ENCODE assay signal across 20 cellular contexts in genomic region chr16:79587897-79588296, GRCh38.
"Had no signal": no experiment of that assay in that cellular context is flagged by ENCODE, and none has a peak within 500 bp of the region (broad histone marks: within the 10 kb centered on the region; RNA-seq: fewer than 3 reads in every experiment).

No MANE protein-coding gene starts in this region.

- H3K27ac ChIP-seq: body of pancreas, prostate gland, spleen, suprapubic skin, upper lobe of left lung had no signal

- H3K9me3 Mint-ChIP-seq: activated B cell treated with CpG ODN at 0.5 μM for 24 hours; activated CD4-positive, alpha-beta T cell treated with anti-CD3 and anti-CD28 coated beads, Interleukin-2, amount 10 ng/mL, durations not matched to agents 7 days and 5 days; activated T-cell treated with anti-CD3 and anti-CD28 coated beads, Interleukin-2, amount 50 U/mL, for 72 hours; nephron; stimulated activated naive CD8-positive, alpha-beta T cell treated with anti-CD3 and anti-CD28 coated beads, Interleukin-15, Interleukin-2, amounts not matched to agents 100 ng/mL and 50 ng/mL, for 24 hours had no signal

- H3K27me3 ChIP-seq: body of pancreas, suprapubic skin, upper lobe of left lung had no signal

- H3K4me3 Mint-ChIP-seq: activated B cell treated with CpG ODN at 0.5 μM for 24 hours; activated CD4-positive, alpha-beta T cell treated with anti-CD3 and anti-CD28 coated beads, Interleukin-2, amount 10 ng/mL, durations not matched to agents 7 days and 5 days; activated naive CD8-positive, alpha-beta T cell; activated T-cell treated with anti-CD3 and anti-CD28 coated beads, Interleukin-2, amount 50 U/mL, for 72 hours; nephron; stimulated activated naive CD8-positive, alpha-beta T cell treated with anti-CD3 and anti-CD28 coated beads, Interleukin-15, Interleukin-2, amounts not matched to agents 100 ng/mL and 50 ng/mL, for 24 hours had no signal

- H3K4me1 ChIP-seq: body of pancreas had no signal

- H3K4me3 ChIP-seq: body of pancreas, prostate gland, spleen, suprapubic skin, upper lobe of left lung had no signal

- H3K4me1 Mint-ChIP-seq: activated B cell treated with CpG ODN at 0.5 μM for 24 hours had no signal

- ATAC-seq: activated T-cell treated with anti-CD3 and anti-CD28 coated beads, Interleukin-2, amount 50 U/mL, for 72 hours; body of pancreas; esophagus mucosa; sciatic nerve had no signal

- H3K36me3 ChIP-seq: prostate gland, spleen, suprapubic skin, upper lobe of left lung had no signal

- H3K36me3 Mint-ChIP-seq: activated naive CD8-positive, alpha-beta T cell had no signal

- H3K9me3 ChIP-seq: body of pancreas, prostate gland, spleen, suprapubic skin, upper lobe of left lung had no signal

- H3K27ac Mint-ChIP-seq: activated B cell treated with CpG ODN at 0.5 μM for 24 hours; activated CD4-positive, alpha-beta T cell treated with anti-CD3 and anti-CD28 coated beads, Interleukin-2, amount 10 ng/mL, durations not matched to agents 7 days and 5 days; activated naive CD8-positive, alpha-beta T cell; nephron; stimulated activated naive CD8-positive, alpha-beta T cell treated with anti-CD3 and anti-CD28 coated beads, Interleukin-15, Interleukin-2, amounts not matched to agents 100 ng/mL and 50 ng/mL, for 24 hours had no signal

- DNase-seq: activated B cell treated with CpG ODN at 0.5 μM for 24 hours; activated CD4-positive, alpha-beta T cell treated with anti-CD3 and anti-CD28 coated beads, Interleukin-2, amount 10 ng/mL, durations not matched to agents 7 days and 5 days; activated CD8-positive, alpha-beta memory T cell treated with anti-CD3 and anti-CD28 coated beads, Interleukin-2, amount 50 U/mL, for 48 hours; activated gamma-delta T cell; activated T-cell treated with anti-CD3 and anti-CD28 coated beads, Interleukin-2, amount 50 U/mL, for 72 hours; amniotic stem cell; body of pancreas; caudate nucleus; hypothalamus; kidney; occipital lobe; spleen had no signal
